16 cellular contexts compared by ENCODE assay signal in the genomic region with DNA sequence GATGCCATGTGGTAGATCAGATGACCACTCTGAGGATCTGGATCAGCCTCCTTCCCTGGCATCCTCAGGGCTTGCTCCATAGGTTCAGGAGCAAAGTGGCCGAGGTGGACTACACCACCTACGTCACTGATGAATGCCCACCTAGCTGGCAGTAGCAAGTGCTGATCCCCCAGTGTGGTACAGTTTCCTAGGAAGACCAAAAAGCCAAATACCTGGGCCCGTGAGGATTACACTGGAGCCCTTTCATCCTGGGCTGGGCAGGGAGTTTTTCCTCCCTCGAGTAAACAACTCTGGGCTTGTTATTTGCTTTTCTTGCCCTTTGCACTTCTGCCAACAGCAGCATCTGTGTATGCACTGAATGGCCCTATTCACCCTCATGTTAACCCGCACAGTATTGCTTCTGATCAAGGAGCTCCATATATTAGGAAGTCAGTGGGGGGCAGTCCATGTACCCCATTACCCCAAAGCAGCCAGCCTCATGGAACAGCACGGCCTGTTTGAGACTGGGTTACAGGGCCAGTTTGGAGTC. TPM values are rescaled to one million over a fixed set of nuclear protein-coding genes. Genes with fewer than 3 reads are reported as not detected.
DNase-seq lines count a peak whose midpoint lies in the region; ATAC-seq and TF ChIP-seq lines count a peak whose summit lies in the region.
"Had no signal": no experiment of that assay in that cellular context is flagged by ENCODE, and none has a peak within 500 bp of the region (broad histone marks: within the 10 kb centered on the region; RNA-seq: fewer than 3 reads in every experiment).

No MANE protein-coding gene starts in this region.

- peak; percentile 40 for ATAC-seq in left colon
- no peak for ATAC-seq in GM21423 (IDR thresholded peaks at IDR 0.05; ENCODE audit: unreplicated experiment)
- ATAC-seq in HG03097 (IDR thresholded peaks at IDR 0.05; ENCODE audit: low FRiP score, unreplicated experiment), result no peak
- ATAC-seq: activated T-cell treated with anti-CD3 and anti-CD28 coated beads, Interleukin-2, amount 50 U/mL, for 4 hours; right cardiac atrium had no signal

- intact Hi-C loops in left colon (cut with DNase I, micrococcal nuclease), result no loop called here

- H3K27ac ChIP-seq in suprapubic skin, result peak overlapping the region; percentile 80
- H3K27ac ChIP-seq: WERI-Rb-1 had no signal

- WGBS in suprapubic skin, result 53% methylated on average over 6 of the region's 6 CpGs

- TF ChIP-seq CTCF in suprapubic skin (IDR thresholded peaks at IDR 0.05), result no peak

- no peaks in the 10 kb centered on the region for H3K9me3 ChIP-seq in suprapubic skin

- H3K27me3 ChIP-seq in suprapubic skin, result no peaks in the 10 kb centered on the region

- TF ChIP-seq POLR2A in suprapubic skin (IDR thresholded peaks at IDR 0.05), result no peak

- peak; percentile 51 for DNase-seq in DMS53 (lab: John Stamatoyannopoulos, UW)
- no peak for DNase-seq in DMS53 treated with DMSO at 0.1 percent for 48 hours (lab: John Stamatoyannopoulos, UW; ENCODE audit: unreplicated experiment)
- peak; percentile 45 to 55 for DNase-seq in SHP77 (lab: John Stamatoyannopoulos, UW)
- DNase-seq in left colon, result peak; percentile 54 to 60
- DNase-seq in suprapubic skin (ENCODE audit: low spot score in 2 of 2), result no peak
- DNase-seq in NCI-H345 treated with DMSO at 0.1 percent for 48 hours (lab: John Stamatoyannopoulos, UW; ENCODE audit: unreplicated experiment), result no peak
- DNase-seq: 8988T; activated T-cell treated with anti-CD3 and anti-CD28 coated beads, Interleukin-2, amount 50 U/mL, for 4 hours; amniotic stem cell; DMS79; KG1; NCI-H2107; WERI-Rb-1 had no signal

- no peak overlapping the region for H3K4me3 ChIP-seq in suprapubic skin

- no peak for TF ChIP-seq EP300 in suprapubic skin (IDR thresholded peaks at IDR 0.05)

- H3K36me3 ChIP-seq in suprapubic skin, result no peaks in the 10 kb centered on the region
- H3K36me3 ChIP-seq: WERI-Rb-1 had no signal

- peaks cover 34% of the 10 kb centered on the region for H3K4me1 ChIP-seq in suprapubic skin

RNA-seq across cellular contexts. Expression of a gene that starts 3.3 kb away (rescaled TPM):
- total RNA-seq in left colon (10 to 100 TPM; 55.6 to 78.4 TPM), suprapubic skin (10 to 100 TPM; 27.5 to 72.4 (median 67.4) TPM)

RNA-seq across cellular contexts. Expression of a gene that starts 17.6 kb away (rescaled TPM):
- total RNA-seq in left colon (under 1 TPM in 1 of 2 donors, not detected in 1; 0.22 TPM), suprapubic skin (not detected)
- total RNA-seq: activated T-cell treated with anti-CD3 and anti-CD28 coated beads, Interleukin-2, amount 50 U/mL, for 4 hours; right cardiac atrium had no signal

RNA-seq across cellular contexts. Expression of a gene that starts 40.3 kb away (rescaled TPM):
- under 1 TPM; 0.09 to 0.22 TPM for total RNA-seq in left colon
- under 1 TPM in 1 of 4 donors, not detected in 3; 0.18 TPM for total RNA-seq in suprapubic skin
- total RNA-seq: activated T-cell treated with anti-CD3 and anti-CD28 coated beads, Interleukin-2, amount 50 U/mL, for 4 hours had no signal

RNA-seq across cellular contexts. Expression of a gene that starts 44.7 kb away (rescaled TPM):
- total RNA-seq in left colon, result not detected
- not detected for total RNA-seq in suprapubic skin
- total RNA-seq: activated T-cell treated with anti-CD3 and anti-CD28 coated beads, Interleukin-2, amount 50 U/mL, for 4 hours; right cardiac atrium had no signal

Comparison
In these comparisons a context has a peak if more than half of its experiments do, and no peak if none do; other contexts are left out.
1. DNase-seq: peak in DMS53 (single experiment), SHP77 (2 of 2) and left colon (2 of 2); none in DMS53 treated with DMSO at 0.1 percent for 48 hours (single experiment), suprapubic skin (0 of 2) and NCI-H345 treated with DMSO at 0.1 percent for 48 hours (single experiment).